8 cellular contexts compared by ENCODE assay signal in genomic region chr9:134066546-134066922, GRCh38. TPM values are rescaled to one million over a fixed set of nuclear protein-coding genes. Genes with fewer than 3 reads are reported as not detected.
DNase-seq lines count a peak whose midpoint lies in the region; TF ChIP-seq lines count a peak whose summit lies in the region.

No MANE protein-coding gene starts in this region.

- peaks cover 2% of the 10 kb centered on the region for H3K36me3 Mint-ChIP-seq in activated naive CD4-positive, alpha-beta T cell treated with anti-CD3 and anti-CD28 coated beads for 36 hours (ENCODE audit: low read depth)

- H3K4me1 ChIP-seq in SJCRH30 (peaks cover 28% of the 10 kb centered on the region), ovary (ENCODE audit: insufficient read depth) (peaks cover 22% of the 10 kb centered on the region)

- TF ChIP-seq POLR2A in erythroblast (IDR thresholded peaks at IDR 0.05; ENCODE audit: low read length) (no peak), ovary (IDR thresholded peaks at IDR 0.05) (no peak)

- H3K27me3 ChIP-seq in SJCRH30 (0 out of 2 replicates have a peak, but pooled peaks cover 6% of the 10 kb centered on the region), ovary (no peaks in the 10 kb centered on the region)

- DNase-seq in activated naive CD4-positive, alpha-beta T cell treated with anti-CD3 and anti-CD28 coated beads for 36 hours, result peak; percentile 22
- DNase-seq in activated naive CD4-positive, alpha-beta T cell treated with anti-CD3 and anti-CD28 coated beads, Interleukin-2, amount 50 U/mL, for 16 hours, result no peak
- DNase-seq in SJCRH30 (peak in 1 of 2 experiments; percentile 46), erythroblast (lab: John Stamatoyannopoulos, UW) (peak; percentile 55 to 63), ovary (peak in 1 of 5 donors; percentile 40), NCI-H187 treated with DMSO at 0.1 percent for 48 hours (lab: John Stamatoyannopoulos, UW) (no peak), NCI-H1930 (lab: John Stamatoyannopoulos, UW) (no peak), nucleus accumbens (lab: John Stamatoyannopoulos, UW) (no peak)

- H3K4me3 Mint-ChIP-seq in activated naive CD4-positive, alpha-beta T cell treated with anti-CD3 and anti-CD28 coated beads for 36 hours, result peak overlapping the region; percentile 87

- H3K27me3 Mint-ChIP-seq in activated naive CD4-positive, alpha-beta T cell treated with anti-CD3 and anti-CD28 coated beads for 36 hours (ENCODE audit: low read depth), result peaks cover 11% of the 10 kb centered on the region

- intact Hi-C loops in activated naive CD4-positive, alpha-beta T cell treated with anti-CD3 and anti-CD28 coated beads for 36 hours (cut with micrococcal nuclease), result loop anchor here (2.0 to 10.0 kb wide), 3 partner anchors 330 to 922 kb away; no protein-coding TSS in a partner anchor
- intact Hi-C loops in ovary (cut with DNase I), result loop anchor here in 3 of 4 donors (5.0 kb wide), 1 partner anchor 71 kb away; the partner anchor contains the start of gene WDR5 (in 3 of the 3)

- WGBS in ovary, 3 donors, result 0 to 2% (median 2%) methylated on average over 10 of the region's 10 CpGs

- H3K36me3 ChIP-seq in SJCRH30, result no peaks in the 10 kb centered on the region
- H3K36me3 ChIP-seq in ovary, result no peaks in the 10 kb centered on the region

- no peaks in the 10 kb centered on the region for H3K9me3 Mint-ChIP-seq in activated naive CD4-positive, alpha-beta T cell treated with anti-CD3 and anti-CD28 coated beads for 36 hours

- peak overlapping the region; percentile 74 for H3K27ac ChIP-seq in SJCRH30
- peak overlapping the region; percentile 74 to 79 for H3K27ac ChIP-seq in ovary

- peak overlapping the region; percentile 92 for H3K27ac Mint-ChIP-seq in activated naive CD4-positive, alpha-beta T cell treated with anti-CD3 and anti-CD28 coated beads for 36 hours

- TF ChIP-seq EP300 in ovary (IDR thresholded peaks at IDR 0.05), result no peak

- TF ChIP-seq CTCF in ovary (IDR thresholded peaks at IDR 0.05), result no peak

- H3K4me3 ChIP-seq in SJCRH30, result peak overlapping the region; percentile 86
- peak overlapping the region; percentile 56 for H3K4me3 ChIP-seq in ovary

- peaks cover 31% of the 10 kb centered on the region for H3K4me1 Mint-ChIP-seq in activated naive CD4-positive, alpha-beta T cell treated with anti-CD3 and anti-CD28 coated beads for 36 hours (ENCODE audit: low read depth)

- CTCF ChIA-PET in activated naive CD4-positive, alpha-beta T cell treated with anti-CD3 and anti-CD28 coated beads for 36 hours (lab: Charles Lee), result no interaction called here

- H3K9me3 ChIP-seq in SJCRH30 (replicated peaks) (no peaks in the 10 kb centered on the region), ovary (no peaks in the 10 kb centered on the region)

RNA-seq across cellular contexts. Expression of gene BRD3, which starts 1.3 kb away (rescaled TPM):
- total RNA-seq in activated naive CD4-positive, alpha-beta T cell treated with anti-CD3 and anti-CD28 coated beads for 36 hours, result 10 to 100 TPM; 34.2 to 36.6 TPM
- 39.5 and 43.3 TPM in 2 replicates for total RNA-seq in SJCRH30 (2014; rRNA removed; shearing (Covaris generic))
- total RNA-seq in ovary, result 10 to 100 TPM; 15.9 to 52.1 (median 39.2) TPM
- 10 to 100 TPM; 14.9 to 17.1 TPM for polyA plus RNA-seq in ovary

RNA-seq across cellular contexts. Expression of gene BRD3OS, which starts 41.3 kb away (rescaled TPM):
- total RNA-seq in activated naive CD4-positive, alpha-beta T cell treated with anti-CD3 and anti-CD28 coated beads for 36 hours, result 1 to 10 TPM; 6.3 to 6.7 TPM
- total RNA-seq in SJCRH30 (2014; rRNA removed; shearing (Covaris generic)), result 20.1 and 20.2 TPM in 2 replicates
- total RNA-seq in ovary, result 10 to 100 TPM; 14.5 to 26.3 (median 21.1) TPM
- 10 to 100 TPM; 17.1 to 28.1 TPM for polyA plus RNA-seq in ovary

Comparison
In these comparisons a context has a peak if more than half of its experiments do, and no peak if none do; other contexts are left out.
1. DNase-seq: peak in activated naive CD4-positive, alpha-beta T cell treated with anti-CD3 and anti-CD28 coated beads for 36 hours (single experiment) and erythroblast (2 of 2); none in activated naive CD4-positive, alpha-beta T cell treated with anti-CD3 and anti-CD28 coated beads, Interleukin-2, amount 50 U/mL, for 16 hours (single experiment), NCI-H187 treated with DMSO at 0.1 percent for 48 hours (single experiment), NCI-H1930 (0 of 2) and nucleus accumbens (0 of 56).